Comparison of ENCODE assay signal across 31 cellular contexts in genomic region chr10:49292565-49293207, GRCh38. TPM values are rescaled to one million over a fixed set of nuclear protein-coding genes. Genes with fewer than 3 reads are reported as not detected.
"Had no signal": no experiment of that assay in that cellular context is flagged by ENCODE, and none has a peak within 500 bp of the region (broad histone marks: within the 10 kb centered on the region; RNA-seq: fewer than 3 reads in every experiment).

No MANE protein-coding gene starts in this region.

- H3K27ac ChIP-seq: ascending aorta, body of pancreas, Peyer's patch, SJSA1 had no signal

- H3K9me3 ChIP-seq: ascending aorta, body of pancreas, Peyer's patch, SJSA1 had no signal

- H3K36me3 ChIP-seq: ascending aorta, Peyer's patch, SJSA1 had no signal

- H3K4me3 ChIP-seq: ascending aorta, body of pancreas, Peyer's patch, SJSA1 had no signal

- DNase-seq: activated CD4-positive, alpha-beta memory T cell treated with anti-CD3 and anti-CD28 coated beads for 36 hours; activated CD4-positive, alpha-beta T cell treated with anti-CD3 and anti-CD28 coated beads, Interleukin-2, amount 10 ng/mL, durations not matched to agents 7 days and 5 days; activated CD4-positive, CD25-positive, alpha-beta regulatory T cell; activated CD8-positive, alpha-beta memory T cell treated with anti-CD3 and anti-CD28 coated beads for 24 hours; activated effector memory CD4-positive, alpha-beta T cell treated with anti-CD3 and anti-CD28 coated beads, Interleukin-2, amount 50 U/mL, for 16 hours; activated naive CD4-positive, alpha-beta T cell treated with Interleukin-2 at 50 U/mL for 16 hours; activated naive CD8-positive, alpha-beta T cell treated with anti-CD3 and anti-CD28 coated beads, Interleukin-2, amount 50 U/mL, for 24 hours; activated T-cell treated with anti-CD3 and anti-CD28 coated beads, Interleukin-2, amount 50 U/mL, for 4 hours; amniotic stem cell; body of pancreas; KG1; MV-4-11; NCI-H1092 treated with DMSO at 0.1 percent for 48 hours; NCI-H1417 treated with DMSO at 0.1 percent for 48 hours; NCI-H1694 treated with DMSO at 0.1 percent for 48 hours; NCI-H2029 treated with DMSO at 0.1 percent for 48 hours; NCI-H446; NCI-H526; NCI-H82; Peyer's patch; SHP77; SW 1271 had no signal

- H3K27me3 ChIP-seq: ascending aorta, body of pancreas, Peyer's patch, SJSA1 had no signal

- ATAC-seq: activated naive CD4-positive, alpha-beta T cell treated with anti-CD3 and anti-CD28 coated beads, Interleukin-2, amount 50 U/mL, for 72 hours; activated naive CD8-positive, alpha-beta T cell treated with anti-CD3 and anti-CD28 coated beads, Interleukin-2, amount 50 U/mL, for 24 hours; activated T-cell treated with anti-CD3 and anti-CD28 coated beads, Interleukin-2, amount 50 U/mL, for 4 hours; body of pancreas; SK-N-SH treated with all-trans-retinoic acid at 6 μM for 48 hours had no signal

- H3K4me1 ChIP-seq: ascending aorta, Peyer's patch, SJSA1 had no signal

RNA-seq across cellular contexts. Expression of gene C10orf71, which starts 6.3 kb away (rescaled TPM):
- total RNA-seq: activated CD4-positive, alpha-beta memory T cell treated with anti-CD3 and anti-CD28 coated beads for 36 hours; activated CD4-positive, alpha-beta T cell treated with anti-CD3 and anti-CD28 coated beads, Interleukin-2, amount 10 ng/mL, durations not matched to agents 7 days and 5 days; activated naive CD4-positive, alpha-beta T cell treated with anti-CD3 and anti-CD28 coated beads, Interleukin-2, amount 50 U/mL, for 72 hours; activated T-cell treated with anti-CD3 and anti-CD28 coated beads, Interleukin-2, amount 50 U/mL, for 4 hours; ascending aorta; bronchial epithelial cell; LHCN-M2; M059J; Peyer's patch; SJSA1; T-helper 1 cell treated with Interleukin-12 subunit alpha and Interleukin-12 subunit beta and Interleukin-4 antibody, amounts not matched to agents 30 ng/mL and 1 ng/mL, for 36 hours had no signal
- polyA plus RNA-seq: IgD-negative memory B cell had no signal
